ENCODE assay signal across 19 cellular contexts in genomic region chrX:135194684-135195083, GRCh38. TPM values are rescaled to one million over a fixed set of nuclear protein-coding genes. Genes with fewer than 3 reads are reported as not detected.
"Had no signal": no experiment of that assay in that cellular context is flagged by ENCODE, and none has a peak within 500 bp of the region (broad histone marks: within the 10 kb centered on the region; RNA-seq: fewer than 3 reads in every experiment).

No MANE protein-coding gene starts in this region.

- H3K9me3 ChIP-seq: colonic mucosa, left ventricle myocardium inferior, neutrophil had no signal

- DNase-seq: activated CD4-positive, alpha-beta T cell treated with anti-CD3 and anti-CD28 coated beads for 4 hours; activated CD8-positive, alpha-beta memory T cell treated with anti-CD3 and anti-CD28 coated beads, Interleukin-2, amount 50 U/mL, for 4 hours; activated CD8-positive, alpha-beta T cell treated with anti-CD3 and anti-CD28 coated beads for 36 hours; activated effector memory CD4-positive, alpha-beta T cell treated with anti-CD3 and anti-CD28 coated beads, Interleukin-2, amount 50 U/mL, for 16 hours; activated T-cell treated with anti-CD3 and anti-CD28 coated beads, Interleukin-2, amount 50 U/mL, for 48 hours; colonic mucosa; kidney; left ventricle myocardium inferior; naive thymus-derived CD8-positive, alpha-beta T cell; stimulated activated CD4-positive, alpha-beta T cell treated with anti-CD3 and anti-CD28 coated beads, Interleukin-2, amount 100 ng/mL, for 24 hours had no signal

- H3K79me2 ChIP-seq: parathyroid adenoma had no signal

- H3K4me1 ChIP-seq: colonic mucosa, left ventricle myocardium inferior, parathyroid adenoma had no signal

- FAIRE-seq: kidney had no signal

- ATAC-seq: activated CD8-positive, alpha-beta T cell treated with anti-CD3 and anti-CD28 coated beads for 36 hours; activated naive CD4-positive, alpha-beta T cell treated with anti-CD3 and anti-CD28 coated beads, Interleukin-2, amount 50 U/mL, for 72 hours; esophagus mucosa; naive thymus-derived CD8-positive, alpha-beta T cell; stimulated activated effector memory CD8-positive, alpha-beta T cell treated with anti-CD3 and anti-CD28 coated beads, Interleukin-12 subunit alpha, Interleukin-12 subunit beta, amount 100 ng/mL, for 72 hours had no signal

- H3K4me3 ChIP-seq: cardiac muscle cell, colonic mucosa, left ventricle myocardium inferior had no signal

- H3K36me3 ChIP-seq: cardiac muscle cell, colonic mucosa, left ventricle myocardium inferior, neutrophil had no signal

- H2AFZ ChIP-seq: parathyroid adenoma had no signal

- H3K9ac ChIP-seq: parathyroid adenoma had no signal

- H3K27me3 ChIP-seq: colonic mucosa, neutrophil had no signal

- H3K27ac ChIP-seq: cardiac muscle cell, colonic mucosa, left ventricle myocardium inferior, neutrophil, parathyroid adenoma had no signal

RNA-seq across cellular contexts. Expression of gene CT55, which starts 23.5 kb away (rescaled TPM):
- total RNA-seq: activated CD8-positive, alpha-beta T cell treated with anti-CD3 and anti-CD28 coated beads for 36 hours; activated naive CD4-positive, alpha-beta T cell treated with anti-CD3 and anti-CD28 coated beads, Interleukin-2, amount 50 U/mL, for 72 hours; cardiac muscle cell; colonic mucosa; esophagus mucosa; kidney; left ventricle myocardium inferior; mucosa of gallbladder; naive thymus-derived CD8-positive, alpha-beta T cell; ureter had no signal
- polyA plus RNA-seq: cardiac muscle cell; naive thymus-derived CD8-positive, alpha-beta T cell had no signal

RNA-seq across cellular contexts. Expression of gene ETDA, which starts 57.2 kb away (rescaled TPM):
- total RNA-seq: activated CD8-positive, alpha-beta T cell treated with anti-CD3 and anti-CD28 coated beads for 36 hours; activated naive CD4-positive, alpha-beta T cell treated with anti-CD3 and anti-CD28 coated beads, Interleukin-2, amount 50 U/mL, for 72 hours; cardiac muscle cell; colonic mucosa; esophagus mucosa; kidney; left ventricle myocardium inferior; mucosa of gallbladder; naive thymus-derived CD8-positive, alpha-beta T cell; ureter had no signal
- polyA plus RNA-seq: cardiac muscle cell; naive thymus-derived CD8-positive, alpha-beta T cell; thymus had no signal
